19 cellular contexts compared by ENCODE assay signal in genomic region chr1:88780485-88780884, GRCh38.
"Had no signal": no experiment of that assay in that cellular context is flagged by ENCODE, and none has a peak within 500 bp of the region (broad histone marks: within the 10 kb centered on the region; RNA-seq: fewer than 3 reads in every experiment).

No MANE protein-coding gene starts in this region.

- DNase-seq: activated CD4-positive, alpha-beta T cell treated with anti-CD3 and anti-CD28 coated beads, Interleukin-2, amount 10 ng/mL, durations not matched to agents 24 days and 14 days; activated CD4-positive, CD25-positive, alpha-beta regulatory T cell; activated CD8-positive, alpha-beta memory T cell treated with anti-CD3 and anti-CD28 coated beads, Interleukin-2, amount 50 U/mL, for 48 hours; activated CD8-positive, alpha-beta T cell treated with anti-CD3 and anti-CD28 coated beads, Interleukin-2, amount 10 ng/mL, durations not matched to agents 7 days and 5 days; activated gamma-delta T cell treated with Interleukin-2 at 50 U/mL for 16 hours; activated naive CD8-positive, alpha-beta T cell treated with anti-CD3 and anti-CD28 coated beads, Interleukin-2, amount 10 ng/mL, durations not matched to agents 7 days and 5 days; activated T-cell treated with anti-CD3 and anti-CD28 coated beads, Interleukin-2, amount 50 U/mL, for 72 hours; central memory CD4-positive, alpha-beta T cell; effector CD8-positive, alpha-beta T cell; foreskin keratinocyte; glutamatergic neuron; left ventricle myocardium inferior; mesendoderm; natural killer cell; posterior cingulate gyrus; thyroid gland had no signal

- H3K27me3 ChIP-seq: foreskin keratinocyte, thyroid gland had no signal

- H3K27ac ChIP-seq: coronary artery, foreskin keratinocyte, left ventricle myocardium inferior, thyroid gland had no signal

- H3K27me3 Mint-ChIP-seq: activated CD4-positive, alpha-beta T cell treated with anti-CD3 and anti-CD28 coated beads, Interleukin-2, amount 10 ng/mL, durations not matched to agents 24 days and 14 days; activated naive CD8-positive, alpha-beta T cell treated with anti-CD3 and anti-CD28 coated beads, Interleukin-2, amount 10 ng/mL, durations not matched to agents 7 days and 5 days had no signal

- H3K9me3 Mint-ChIP-seq: activated naive CD8-positive, alpha-beta T cell treated with anti-CD3 and anti-CD28 coated beads, Interleukin-2, amount 10 ng/mL, durations not matched to agents 7 days and 5 days; activated T-cell treated with anti-CD3 and anti-CD28 coated beads, Interleukin-2, amount 50 U/mL, for 72 hours; natural killer cell; stimulated activated effector memory CD8-positive, alpha-beta T cell treated with anti-CD3 and anti-CD28 coated beads, Interleukin-12 subunit alpha, Interleukin-12 subunit beta, amount 100 ng/mL, for 72 hours had no signal

- H3K9me3 ChIP-seq: left ventricle myocardium inferior, thyroid gland had no signal

- H3K4me1 ChIP-seq: left ventricle myocardium inferior, thyroid gland had no signal

- H3K27ac Mint-ChIP-seq: activated CD4-positive, alpha-beta T cell treated with anti-CD3 and anti-CD28 coated beads, Interleukin-2, amount 10 ng/mL, durations not matched to agents 24 days and 14 days; activated CD8-positive, alpha-beta T cell treated with anti-CD3 and anti-CD28 coated beads, Interleukin-2, amount 10 ng/mL, durations not matched to agents 7 days and 5 days; activated naive CD8-positive, alpha-beta T cell treated with anti-CD3 and anti-CD28 coated beads, Interleukin-2, amount 10 ng/mL, durations not matched to agents 7 days and 5 days; activated T-cell treated with anti-CD3 and anti-CD28 coated beads, Interleukin-2, amount 50 U/mL, for 72 hours; brain; natural killer cell; stimulated activated effector memory CD8-positive, alpha-beta T cell treated with anti-CD3 and anti-CD28 coated beads, Interleukin-12 subunit alpha, Interleukin-12 subunit beta, amount 100 ng/mL, for 72 hours had no signal

- H3K4me3 ChIP-seq: coronary artery, left ventricle myocardium inferior, thyroid gland had no signal

- H3K4me1 Mint-ChIP-seq: activated CD4-positive, alpha-beta T cell treated with anti-CD3 and anti-CD28 coated beads, Interleukin-2, amount 10 ng/mL, durations not matched to agents 24 days and 14 days; activated naive CD8-positive, alpha-beta T cell treated with anti-CD3 and anti-CD28 coated beads, Interleukin-2, amount 10 ng/mL, durations not matched to agents 7 days and 5 days; brain; stimulated activated effector memory CD8-positive, alpha-beta T cell treated with anti-CD3 and anti-CD28 coated beads, Interleukin-12 subunit alpha, Interleukin-12 subunit beta, amount 100 ng/mL, for 72 hours had no signal

- H3K4me3 Mint-ChIP-seq: activated CD4-positive, alpha-beta T cell treated with anti-CD3 and anti-CD28 coated beads, Interleukin-2, amount 10 ng/mL, durations not matched to agents 24 days and 14 days; activated CD8-positive, alpha-beta T cell treated with anti-CD3 and anti-CD28 coated beads, Interleukin-2, amount 10 ng/mL, durations not matched to agents 7 days and 5 days; activated naive CD8-positive, alpha-beta T cell treated with anti-CD3 and anti-CD28 coated beads, Interleukin-2, amount 10 ng/mL, durations not matched to agents 7 days and 5 days; activated T-cell treated with anti-CD3 and anti-CD28 coated beads, Interleukin-2, amount 50 U/mL, for 72 hours; brain; natural killer cell; stimulated activated effector memory CD8-positive, alpha-beta T cell treated with anti-CD3 and anti-CD28 coated beads, Interleukin-12 subunit alpha, Interleukin-12 subunit beta, amount 100 ng/mL, for 72 hours had no signal
